ENCODE assay signal across 7 cellular contexts in genomic region chr1:1619917-1620361, GRCh38. TPM values are rescaled to one million over a fixed set of nuclear protein-coding genes. Genes with fewer than 3 reads are reported as not detected.
A peak's percentile ranks its signal among the peaks of the same experiment; 100 is the strongest.
DNase-seq lines count a peak whose midpoint lies in the region; FAIRE-seq and TF ChIP-seq lines count a peak whose summit lies in the region.
"Had no signal": no experiment of that assay in that cellular context is flagged by ENCODE, and none has a peak within 500 bp of the region (broad histone marks: within the 10 kb centered on the region; RNA-seq: fewer than 3 reads in every experiment).

No MANE protein-coding gene starts in this region.

- peaks cover 10% of the 10 kb centered on the region for H3K4me1 Mint-ChIP-seq in activated naive CD4-positive, alpha-beta T cell treated with anti-CD3 and anti-CD28 coated beads for 36 hours (ENCODE audit: low read depth)
- H3K4me1 Mint-ChIP-seq in activated CD4-positive, alpha-beta T cell treated with anti-CD3 and anti-CD28 coated beads, Interleukin-2, amount 10 ng/mL, durations not matched to agents 24 days and 14 days, result peaks cover 10% of the 10 kb centered on the region

- H3K14ac ChIP-seq in H1 (ENCODE audit: insufficient read length), result no peak overlapping the region

- no peak overlapping the region for H3K23ac ChIP-seq in H1 (ENCODE audit: insufficient read length)

- POLR2A ChIA-PET in H1 (lab: Charles Lee; ENCODE audit: partially characterized antibody), result interaction anchor here (1.1 to 2.6 kb wide), 2 partner anchors 9 to 62 kb away, joined by 3 to 11 read pairs; no protein-coding TSS in a partner anchor

- no peak overlapping the region for H3K56ac ChIP-seq in H1 (replicated peaks; ENCODE audit: insufficient read length, low read depth, low read length)

- H3K4ac ChIP-seq in H1 (replicated peaks; ENCODE audit: insufficient read length, low read depth, low read length), result no peak overlapping the region

- H2AK5ac ChIP-seq in H1 (ENCODE audit: low read depth, low read length), result no peak overlapping the region

- no peak overlapping the region for H3K4me3 ChIP-seq in H1 (ENCODE audit: extremely low read depth in 1 of 4, insufficient read depth in 2 of 4, low read depth in 3 of 4, low read length in 4 of 4)
- H3K4me3 ChIP-seq in skeletal muscle tissue (ENCODE audit: low read length in 3 of 3), result peak overlapping the region in 2 of 3 donors; percentile 56 to 60

- TF ChIP-seq RAD21 in H1 (IDR thresholded peaks at IDR 0.05 in 1 of 2, conservative IDR thresholded peaks at IDR 0.05 in 1 of 2; ENCODE audit: low read depth in 2 of 2, low read length in 2 of 2), result peak; percentile 47 to 68

- H2BK12ac ChIP-seq in H1 (ENCODE audit: low read depth, low read length), result no peak overlapping the region

- H2BK15ac ChIP-seq in H1 (ENCODE audit: low read length), result no peak overlapping the region

- no peak overlapping the region for H4K5ac ChIP-seq in H1 (ENCODE audit: insufficient read length, low read depth, low read length)

- H3K4me1 ChIP-seq in H1 (replicated peaks in 1 of 4; ENCODE audit: control insufficient read depth in 3 of 4, insufficient read depth in 4 of 4, low read length in 3 of 4) (peaks cover 0 to 8% (median 3%) of the 10 kb centered on the region in 4 experiments; a peak in 5 of 7 replicates), skeletal muscle tissue (ENCODE audit: control insufficient read depth in 3 of 3, insufficient read depth in 3 of 3, low read length in 3 of 3) (peaks cover 61 to 82% (median 78%) of the 10 kb centered on the region in 3 donors)

- H3K36me3 ChIP-seq in H1 (ENCODE audit: control insufficient read depth in 2 of 4, insufficient read depth in 4 of 4, low read length in 3 of 4) (no peaks in the 10 kb centered on the region), skeletal muscle tissue (ENCODE audit: control insufficient read depth in 3 of 3, insufficient read depth in 3 of 3, low read length in 3 of 3) (peaks cover 17 to 25% (median 21%) of the 10 kb centered on the region in 3 donors)

- no peaks in the 10 kb centered on the region for H3K36me3 Mint-ChIP-seq in activated naive CD4-positive, alpha-beta T cell treated with anti-CD3 and anti-CD28 coated beads for 36 hours (ENCODE audit: low read depth)
- H3K36me3 Mint-ChIP-seq in activated CD4-positive, alpha-beta T cell treated with anti-CD3 and anti-CD28 coated beads, Interleukin-2, amount 10 ng/mL, durations not matched to agents 24 days and 14 days (ENCODE audit: low read depth), result no peaks in the 10 kb centered on the region

- no peak overlapping the region for H2BK120ac ChIP-seq in H1 (replicated peaks; ENCODE audit: low read depth, low read length)

- TF ChIP-seq CTCF in H1 (IDR thresholded peaks at IDR 0.05; ENCODE audit: control extremely low read depth in 1 of 3, insufficient read depth in 1 of 3, low read depth in 1 of 3, low read length in 3 of 3), result peak in 2 of 3 experiments; percentile 54 to 79; a peak in 3 of 4 replicates

- H3K9me3 Mint-ChIP-seq in activated naive CD4-positive, alpha-beta T cell treated with anti-CD3 and anti-CD28 coated beads for 36 hours, result no peaks in the 10 kb centered on the region
- no peaks in the 10 kb centered on the region for H3K9me3 Mint-ChIP-seq in activated CD4-positive, alpha-beta T cell treated with anti-CD3 and anti-CD28 coated beads, Interleukin-2, amount 10 ng/mL, durations not matched to agents 24 days and 14 days
- H3K9me3 Mint-ChIP-seq: dendritic cell treated with granulocyte-macrophage colony-stimulating factor and Interleukin-4, amounts not matched to agents 40 ng/mL and 50 ng/mL, for 4 days had no signal

- H3K9me3 ChIP-seq in H1 (ENCODE audit: insufficient read depth in 2 of 2, low read depth in 1 of 2, low read length in 1 of 2) (no peaks in the 10 kb centered on the region), skeletal muscle tissue (ENCODE audit: control insufficient read depth in 3 of 3, low read length in 3 of 3) (no peaks in the 10 kb centered on the region)

- no peaks in the 10 kb centered on the region for H3K27me3 Mint-ChIP-seq in activated naive CD4-positive, alpha-beta T cell treated with anti-CD3 and anti-CD28 coated beads for 36 hours (ENCODE audit: low read depth)
- H3K27me3 Mint-ChIP-seq in activated CD4-positive, alpha-beta T cell treated with anti-CD3 and anti-CD28 coated beads, Interleukin-2, amount 10 ng/mL, durations not matched to agents 24 days and 14 days, result no peaks in the 10 kb centered on the region
- H3K27me3 Mint-ChIP-seq: dendritic cell treated with granulocyte-macrophage colony-stimulating factor and Interleukin-4, amounts not matched to agents 40 ng/mL and 50 ng/mL, for 4 days had no signal

- H3K79me1 ChIP-seq in H1 (ENCODE audit: low read depth, low read length), result no peaks in the 10 kb centered on the region; the same call in none of the 2 replicates

- no peak overlapping the region for H4K91ac ChIP-seq in H1 (replicated peaks; ENCODE audit: insufficient read length, low read length)

- FAIRE-seq in H1 (lab: Jason Lieb, UNC), result no peak

- H3K9ac ChIP-seq in H1 (replicated peaks in 1 of 4; ENCODE audit: extremely low read depth in 1 of 4, low read depth in 3 of 4, low read length in 3 of 4) (no peak overlapping the region), skeletal muscle tissue (ENCODE audit: low read depth in 1 of 3, low read length in 3 of 3) (peak overlapping the region; percentile 50 to 85 (median 70))

- no peak overlapping the region for H4K8ac ChIP-seq in H1 (ENCODE audit: extremely low read depth, insufficient read depth, low read length)

- no peaks in the 10 kb centered on the region; a peak in 1 of 7 replicates for H3K27me3 ChIP-seq in H1 (replicated peaks in 1 of 4; ENCODE audit: control insufficient read depth in 3 of 4, extremely low read depth in 1 of 4, insufficient read depth in 3 of 4, low read length in 3 of 4)
- H3K27me3 ChIP-seq in skeletal muscle tissue (ENCODE audit: control insufficient read depth in 3 of 3, insufficient read depth in 3 of 3, low read length in 3 of 3), result no peaks in the 10 kb centered on the region

- no peak for TF ChIP-seq POLR2A in H1 (IDR thresholded peaks at IDR 0.05; ENCODE audit: control extremely low read depth in 1 of 2, low read depth in 2 of 2, low read length in 2 of 2)

- H3K27ac ChIP-seq in H1 (ENCODE audit: low read depth, low read length), result no peak overlapping the region
- peak overlapping the region; percentile 90 for H3K27ac ChIP-seq in skeletal muscle tissue (ENCODE audit: low read depth, low read length)

- WGBS in H1 (ENCODE audit: extremely low coverage in 1 of 2, insufficient coverage in 1 of 2, insufficient read length in 1 of 2, insufficient replicate concordance in 2 of 2, low coverage in 1 of 2, low lambda C conversion rate in 2 of 2, missing lambda C conversion rate in 1 of 2), 2 experiments, result 80% methylated on average over 14 of the region's 14 CpGs; no CpG with 5 or more reads in 1 of the 2 experiments

- no peak overlapping the region for H3K18ac ChIP-seq in H1 (ENCODE audit: extremely low read depth, low read length)

- TF ChIP-seq EP300 in H1 (IDR thresholded peaks at IDR 0.05; ENCODE audit: borderline replicate concordance in 1 of 2, low read depth in 2 of 2, low read length in 2 of 2), result no peak

- intact Hi-C loops in activated naive CD4-positive, alpha-beta T cell treated with anti-CD3 and anti-CD28 coated beads for 36 hours (cut with micrococcal nuclease), result no loop called here
- intact Hi-C loops in activated CD4-positive, alpha-beta T cell treated with anti-CD3 and anti-CD28 coated beads, Interleukin-2, amount 10 ng/mL, durations not matched to agents 24 days and 14 days (cut with micrococcal nuclease), result no loop called here

- H2BK20ac ChIP-seq in H1 (ENCODE audit: low read length), result no peak overlapping the region

- DNase-seq in activated naive CD4-positive, alpha-beta T cell treated with anti-CD3 and anti-CD28 coated beads, Interleukin-2, amount 50 U/mL, for 16 hours, result peak; percentile 10
- DNase-seq in activated naive CD4-positive, alpha-beta T cell treated with anti-CD3 and anti-CD28 coated beads for 36 hours, result no peak
- DNase-seq in H1 (ENCODE audit: low read depth in 1 of 2, low spot score in 2 of 2) (peak in 1 of 2 experiments; percentile 72), NCI-H1694 (lab: John Stamatoyannopoulos, UW) (no peak)
- no peak for DNase-seq in activated CD4-positive, alpha-beta T cell treated with anti-CD3 and anti-CD28 coated beads, Interleukin-2, amount 10 ng/mL, durations not matched to agents 24 days and 14 days

- H2BK5ac ChIP-seq in H1 (ENCODE audit: low read depth, low read length), result no peak overlapping the region

- H2AFZ ChIP-seq in H1 (ENCODE audit: low read length), result no peak overlapping the region

- H3K27ac Mint-ChIP-seq in activated naive CD4-positive, alpha-beta T cell treated with anti-CD3 and anti-CD28 coated beads for 36 hours, result no peak overlapping the region
- no peak overlapping the region for H3K27ac Mint-ChIP-seq in activated CD4-positive, alpha-beta T cell treated with anti-CD3 and anti-CD28 coated beads, Interleukin-2, amount 10 ng/mL, durations not matched to agents 24 days and 14 days
- H3K27ac Mint-ChIP-seq: dendritic cell treated with granulocyte-macrophage colony-stimulating factor and Interleukin-4, amounts not matched to agents 40 ng/mL and 50 ng/mL, for 4 days had no signal

- CTCF ChIA-PET in activated naive CD4-positive, alpha-beta T cell treated with anti-CD3 and anti-CD28 coated beads for 36 hours (lab: Charles Lee), result interaction anchor here (1.1 kb wide), 1 partner anchor 9 kb away, joined by 3 read pairs; no protein-coding TSS in a partner anchor
- CTCF ChIA-PET in H1 (lab: Charles Lee; ENCODE audit: partially characterized antibody), result interaction anchor here (1.1 to 3.3 kb wide), 9 partner anchors 10 to 84 kb away, joined by 3 to 21 read pairs (median 7); no protein-coding TSS in a partner anchor

- no peaks in the 10 kb centered on the region for H3K79me2 ChIP-seq in H1 (ENCODE audit: control insufficient read depth in 1 of 2, insufficient read depth in 2 of 2, low read length in 2 of 2)

- peaks cover 6% of the 10 kb centered on the region; the same call in 1 of the 2 replicates for H3K23me2 ChIP-seq in H1 (ENCODE audit: low read depth, low read length)

- no peak overlapping the region for H3K4me3 Mint-ChIP-seq in activated naive CD4-positive, alpha-beta T cell treated with anti-CD3 and anti-CD28 coated beads for 36 hours
- no peak overlapping the region for H3K4me3 Mint-ChIP-seq in activated CD4-positive, alpha-beta T cell treated with anti-CD3 and anti-CD28 coated beads, Interleukin-2, amount 10 ng/mL, durations not matched to agents 24 days and 14 days
- H3K4me3 Mint-ChIP-seq: dendritic cell treated with granulocyte-macrophage colony-stimulating factor and Interleukin-4, amounts not matched to agents 40 ng/mL and 50 ng/mL, for 4 days had no signal

- H4K20me1 ChIP-seq in H1 (replicated peaks in 1 of 2; ENCODE audit: control insufficient read depth in 1 of 2, insufficient read depth in 2 of 2, low read length in 2 of 2), result peaks cover 6 to 23% of the 10 kb centered on the region in 2 experiments

- H3K4me2 ChIP-seq in H1 (ENCODE audit: insufficient read depth in 1 of 2, low read depth in 2 of 2, low read length in 2 of 2), result no peak overlapping the region

RNA-seq across cellular contexts. Expression of gene MIB2, which starts 4.6 kb away (rescaled TPM):
- 10 to 100 TPM; 27.6 to 31.7 TPM for total RNA-seq in activated naive CD4-positive, alpha-beta T cell treated with anti-CD3 and anti-CD28 coated beads for 36 hours
- 56.5 and 60.0 TPM in 2 replicates for total RNA-seq in H1 (2021; fragmentation: NEBNext Ultra II Directional; extraction: Animal tissue kit (Norgen Biotek cat#: 25700))
- 32.5 and 71.1 TPM in 2 replicates for polyA plus RNA-seq in H1 (2011; rRNA removed)
- polyA plus RNA-seq in H1 (2011; cell fraction: cytosol; rRNA removed), result 53.6 TPM
- 216 TPM for polyA plus RNA-seq in H1 (2011; cell fraction: nucleus; rRNA removed)
- polyA plus RNA-seq in H1 (2012, experiment 1 of 2), result 18.3 to 47.9 TPM (median 45.2 TPM) in 4 replicates
- polyA plus RNA-seq in H1 (2012, experiment 2 of 2), result 20.1 TPM
- polyA plus RNA-seq in H1 (2013, experiment 1 of 2), result 51.2 TPM
- 57.9 TPM for polyA plus RNA-seq in H1 (2013, experiment 2 of 2)
- 7.6 and 11.2 TPM in 2 replicates for polyA minus RNA-seq in H1 (2011; rRNA and poly(A)+ RNA removed)
- 31.8 TPM for polyA minus RNA-seq in H1 (2011; cell fraction: cytosol; rRNA and poly(A)+ RNA removed)
- polyA minus RNA-seq in H1 (2011; cell fraction: nucleus; rRNA and poly(A)+ RNA removed), result 52.7 TPM
- 49.6 TPM for total RNA-seq in skeletal muscle tissue
- 32.7 and 34.1 TPM in 2 replicates for total RNA-seq in activated CD4-positive, alpha-beta T cell treated with anti-CD3 and anti-CD28 coated beads, Interleukin-2, amount 10 ng/mL, durations not matched to agents 24 days and 14 days

RNA-seq across cellular contexts. Expression of gene MMP23B, which starts 12.0 kb away (rescaled TPM):
- under 1 TPM; 0.64 to 0.99 TPM for total RNA-seq in activated naive CD4-positive, alpha-beta T cell treated with anti-CD3 and anti-CD28 coated beads for 36 hours
- 14.6 and 19.1 TPM in 2 replicates for total RNA-seq in H1 (2021; fragmentation: NEBNext Ultra II Directional; extraction: Animal tissue kit (Norgen Biotek cat#: 25700))
- 9.2 and 20.8 TPM in 2 replicates for polyA plus RNA-seq in H1 (2011; rRNA removed)
- polyA plus RNA-seq in H1 (2011; cell fraction: cytosol; rRNA removed), result 11.5 TPM
- 90.3 TPM for polyA plus RNA-seq in H1 (2011; cell fraction: nucleus; rRNA removed)
- 6.7 to 13.3 TPM (median 10.3 TPM) in 4 replicates for polyA plus RNA-seq in H1 (2012, experiment 1 of 2)
- polyA plus RNA-seq in H1 (2012, experiment 2 of 2), result 4.8 TPM
- polyA plus RNA-seq in H1 (2013, experiment 1 of 2), result 33.4 TPM
- polyA plus RNA-seq in H1 (2013, experiment 2 of 2), result 31.6 TPM
- 0.76 TPM in 1 of 2 replicates, not detected in the other for polyA minus RNA-seq in H1 (2011; rRNA and poly(A)+ RNA removed)
- 5.1 TPM for polyA minus RNA-seq in H1 (2011; cell fraction: cytosol; rRNA and poly(A)+ RNA removed)
- 14.7 TPM for polyA minus RNA-seq in H1 (2011; cell fraction: nucleus; rRNA and poly(A)+ RNA removed)
- total RNA-seq in skeletal muscle tissue, result 17.2 TPM
- 1.2 and 1.5 TPM in 2 replicates for total RNA-seq in activated CD4-positive, alpha-beta T cell treated with anti-CD3 and anti-CD28 coated beads, Interleukin-2, amount 10 ng/mL, durations not matched to agents 24 days and 14 days

RNA-seq across cellular contexts. Expression of gene FNDC10, which starts 20.0 kb away (rescaled TPM):
- 1 to 10 TPM in 1 of 2 experiments, under 1 TPM in 1; 0.94 to 1.2 TPM for total RNA-seq in activated naive CD4-positive, alpha-beta T cell treated with anti-CD3 and anti-CD28 coated beads for 36 hours
- 18.3 and 19.0 TPM in 2 replicates for total RNA-seq in H1 (2021; fragmentation: NEBNext Ultra II Directional; extraction: Animal tissue kit (Norgen Biotek cat#: 25700))
- 21.8 and 40.0 TPM in 2 replicates for polyA plus RNA-seq in H1 (2011; rRNA removed)
- polyA plus RNA-seq in H1 (2011; cell fraction: cytosol; rRNA removed), result 16.1 TPM
- 19.1 TPM for polyA plus RNA-seq in H1 (2011; cell fraction: nucleus; rRNA removed)
- 11.7 to 23.3 TPM (median 18.5 TPM) in 4 replicates for polyA plus RNA-seq in H1 (2012, experiment 1 of 2)
- 17.8 TPM for polyA plus RNA-seq in H1 (2012, experiment 2 of 2)
- polyA plus RNA-seq in H1 (2013, experiment 1 of 2), result 22.1 TPM
- polyA plus RNA-seq in H1 (2013, experiment 2 of 2), result 24.7 TPM
- 3.0 and 3.8 TPM in 2 replicates for polyA minus RNA-seq in H1 (2011; rRNA and poly(A)+ RNA removed)
- polyA minus RNA-seq in H1 (2011; cell fraction: cytosol; rRNA and poly(A)+ RNA removed), result 14.8 TPM
- 8.7 TPM for polyA minus RNA-seq in H1 (2011; cell fraction: nucleus; rRNA and poly(A)+ RNA removed)
- total RNA-seq in skeletal muscle tissue, result not detected
- 14.3 and 15.9 TPM in 2 replicates for total RNA-seq in activated CD4-positive, alpha-beta T cell treated with anti-CD3 and anti-CD28 coated beads, Interleukin-2, amount 10 ng/mL, durations not matched to agents 24 days and 14 days

RNA-seq across cellular contexts. Expression of gene CDK11B, which starts 38.9 kb away (rescaled TPM):
- 10 to 100 TPM; 33.7 to 34.4 TPM for total RNA-seq in activated naive CD4-positive, alpha-beta T cell treated with anti-CD3 and anti-CD28 coated beads for 36 hours
- 31.3 and 31.9 TPM in 2 replicates for total RNA-seq in H1 (2021; fragmentation: NEBNext Ultra II Directional; extraction: Animal tissue kit (Norgen Biotek cat#: 25700))
- polyA plus RNA-seq in H1 (2011; rRNA removed), result 11.1 and 21.8 TPM in 2 replicates
- 13.1 TPM for polyA plus RNA-seq in H1 (2011; cell fraction: cytosol; rRNA removed)
- polyA plus RNA-seq in H1 (2011; cell fraction: nucleus; rRNA removed), result 30.5 TPM
- 47.8 to 51.1 TPM (median 49.1 TPM) in 4 replicates for polyA plus RNA-seq in H1 (2012, experiment 1 of 2)
- polyA plus RNA-seq in H1 (2012, experiment 2 of 2), result 17.9 TPM
- polyA plus RNA-seq in H1 (2013, experiment 1 of 2), result 46.8 TPM
- polyA plus RNA-seq in H1 (2013, experiment 2 of 2), result 45.7 TPM
- 4.6 and 4.7 TPM in 2 replicates for polyA minus RNA-seq in H1 (2011; rRNA and poly(A)+ RNA removed)
- polyA minus RNA-seq in H1 (2011; cell fraction: cytosol; rRNA and poly(A)+ RNA removed), result 7.3 TPM
- 7.8 TPM for polyA minus RNA-seq in H1 (2011; cell fraction: nucleus; rRNA and poly(A)+ RNA removed)
- 8.4 TPM for total RNA-seq in skeletal muscle tissue
- 38.0 and 40.4 TPM in 2 replicates for total RNA-seq in activated CD4-positive, alpha-beta T cell treated with anti-CD3 and anti-CD28 coated beads, Interleukin-2, amount 10 ng/mL, durations not matched to agents 24 days and 14 days

RNA-seq across cellular contexts. Expression of gene SSU72, which starts 45.3 kb away (rescaled TPM):
- total RNA-seq in activated naive CD4-positive, alpha-beta T cell treated with anti-CD3 and anti-CD28 coated beads for 36 hours, result 10 to 100 TPM; 91.6 to 95.9 TPM
- total RNA-seq in H1 (2021; fragmentation: NEBNext Ultra II Directional; extraction: Animal tissue kit (Norgen Biotek cat#: 25700)), result 165 and 170 TPM in 2 replicates
- 110 and 116 TPM in 2 replicates for polyA plus RNA-seq in H1 (2011; rRNA removed)
- polyA plus RNA-seq in H1 (2011; cell fraction: cytosol; rRNA removed), result 122 TPM
- 110 TPM for polyA plus RNA-seq in H1 (2011; cell fraction: nucleus; rRNA removed)
- 156 to 180 TPM (median 158 TPM) in 4 replicates for polyA plus RNA-seq in H1 (2012, experiment 1 of 2)
- 198 TPM for polyA plus RNA-seq in H1 (2012, experiment 2 of 2)
- polyA plus RNA-seq in H1 (2013, experiment 1 of 2), result 143 TPM
- polyA plus RNA-seq in H1 (2013, experiment 2 of 2), result 148 TPM
- polyA minus RNA-seq in H1 (2011; rRNA and poly(A)+ RNA removed), result 59.2 and 65.6 TPM in 2 replicates
- polyA minus RNA-seq in H1 (2011; cell fraction: cytosol; rRNA and poly(A)+ RNA removed), result 91.6 TPM
- polyA minus RNA-seq in H1 (2011; cell fraction: nucleus; rRNA and poly(A)+ RNA removed), result 66.4 TPM
- total RNA-seq in skeletal muscle tissue, result 40.2 TPM
- total RNA-seq in activated CD4-positive, alpha-beta T cell treated with anti-CD3 and anti-CD28 coated beads, Interleukin-2, amount 10 ng/mL, durations not matched to agents 24 days and 14 days, result 134 TPM in 2 replicates

Comparison
In these comparisons a context has a peak if more than half of its experiments do, and no peak if none do; other contexts are left out.
1. H3K4me3 ChIP-seq: peak in skeletal muscle tissue (2 of 3); none in H1 (0 of 4).
2. H3K9ac ChIP-seq: peak in skeletal muscle tissue (3 of 3); none in H1 (0 of 4).